Comparison of ENCODE assay signal across 2 cellular contexts in the genomic region with DNA sequence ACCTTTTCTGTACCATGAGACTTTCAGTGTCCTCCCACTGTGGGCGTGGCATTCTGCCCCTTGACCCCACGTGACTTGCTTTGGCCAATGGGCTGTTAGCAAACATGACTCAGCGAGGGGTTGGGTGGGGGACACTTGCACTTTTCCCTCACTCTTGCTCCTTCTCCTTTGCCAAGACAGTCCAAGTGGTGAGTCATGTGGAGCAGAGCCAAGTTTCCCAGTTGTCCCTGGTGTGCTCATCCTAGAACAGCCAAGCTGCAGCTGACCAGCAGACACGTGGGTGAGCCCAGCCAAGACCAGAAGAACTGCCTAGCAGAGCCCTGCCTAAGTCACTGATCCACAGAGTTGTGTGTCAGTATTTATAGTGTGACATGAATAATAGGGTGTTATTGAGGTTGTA.
TF ChIP-seq lines count a peak whose summit lies in the region.

No MANE protein-coding gene starts in this region.

TF ChIP-seq in Ishikawa, 13 proteins besides CTCF, POLR2A, EP300 and RAD21 (continued from another document):
- TF ChIP-seq, protein P1, sequence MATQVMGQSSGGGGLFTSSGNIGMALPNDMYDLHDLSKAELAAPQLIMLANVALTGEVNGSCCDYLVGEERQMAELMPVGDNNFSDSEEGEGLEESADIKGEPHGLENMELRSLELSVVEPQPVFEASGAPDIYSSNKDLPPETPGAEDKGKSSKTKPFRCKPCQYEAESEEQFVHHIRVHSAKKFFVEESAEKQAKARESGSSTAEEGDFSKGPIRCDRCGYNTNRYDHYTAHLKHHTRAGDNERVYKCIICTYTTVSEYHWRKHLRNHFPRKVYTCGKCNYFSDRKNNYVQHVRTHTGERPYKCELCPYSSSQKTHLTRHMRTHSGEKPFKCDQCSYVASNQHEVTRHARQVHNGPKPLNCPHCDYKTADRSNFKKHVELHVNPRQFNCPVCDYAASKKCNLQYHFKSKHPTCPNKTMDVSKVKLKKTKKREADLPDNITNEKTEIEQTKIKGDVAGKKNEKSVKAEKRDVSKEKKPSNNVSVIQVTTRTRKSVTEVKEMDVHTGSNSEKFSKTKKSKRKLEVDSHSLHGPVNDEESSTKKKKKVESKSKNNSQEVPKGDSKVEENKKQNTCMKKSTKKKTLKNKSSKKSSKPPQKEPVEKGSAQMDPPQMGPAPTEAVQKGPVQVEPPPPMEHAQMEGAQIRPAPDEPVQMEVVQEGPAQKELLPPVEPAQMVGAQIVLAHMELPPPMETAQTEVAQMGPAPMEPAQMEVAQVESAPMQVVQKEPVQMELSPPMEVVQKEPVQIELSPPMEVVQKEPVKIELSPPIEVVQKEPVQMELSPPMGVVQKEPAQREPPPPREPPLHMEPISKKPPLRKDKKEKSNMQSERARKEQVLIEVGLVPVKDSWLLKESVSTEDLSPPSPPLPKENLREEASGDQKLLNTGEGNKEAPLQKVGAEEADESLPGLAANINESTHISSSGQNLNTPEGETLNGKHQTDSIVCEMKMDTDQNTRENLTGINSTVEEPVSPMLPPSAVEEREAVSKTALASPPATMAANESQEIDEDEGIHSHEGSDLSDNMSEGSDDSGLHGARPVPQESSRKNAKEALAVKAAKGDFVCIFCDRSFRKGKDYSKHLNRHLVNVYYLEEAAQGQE (IDR thresholded peaks at IDR 0.05; ENCODE audit: low read depth) = no peak
- TF ChIP-seq CREB1 (IDR thresholded peaks at IDR 0.05; ENCODE audit: low read depth) = no peak
- TF ChIP-seq ZBTB7A (IDR thresholded peaks at IDR 0.05; ENCODE audit: low read depth) = no peak
- TF ChIP-seq NFIC (IDR thresholded peaks at IDR 0.05) = peak; percentile 65
- no peak for TF ChIP-seq FOXM1 (IDR thresholded peaks at IDR 0.05; ENCODE audit: borderline replicate concordance, low read depth)
- no peak for TF ChIP-seq EGR1 (IDR thresholded peaks at IDR 0.05)

TF ChIP-seq in GM12878, 131 proteins besides CTCF, POLR2A, EP300 and RAD21 (continued from another document):
- TF ChIP-seq, protein P2, sequence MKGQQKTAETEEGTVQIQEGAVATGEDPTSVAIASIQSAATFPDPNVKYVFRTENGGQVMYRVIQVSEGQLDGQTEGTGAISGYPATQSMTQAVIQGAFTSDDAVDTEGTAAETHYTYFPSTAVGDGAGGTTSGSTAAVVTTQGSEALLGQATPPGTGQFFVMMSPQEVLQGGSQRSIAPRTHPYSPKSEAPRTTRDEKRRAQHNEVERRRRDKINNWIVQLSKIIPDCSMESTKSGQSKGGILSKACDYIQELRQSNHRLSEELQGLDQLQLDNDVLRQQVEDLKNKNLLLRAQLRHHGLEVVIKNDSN (IDR thresholded peaks at IDR 0.05; ENCODE audit: borderline replicate concordance, extremely low read length, insufficient read depth, low read depth, low read length) = peak; percentile 49
